Comparison of ENCODE assay signal across 1 cellular context in genomic region chr1:1426496-1426960, GRCh38.
TF ChIP-seq lines count a peak whose summit lies in the region.

No MANE protein-coding gene starts in this region.

TF ChIP-seq in GM23338, 12 proteins besides CTCF, POLR2A, EP300 and RAD21:
- TF ChIP-seq EZH2 (IDR thresholded peaks at IDR 0.05; ENCODE audit: low read depth, unreplicated experiment) (no peak), POLR2AphosphoS5 (IDR thresholded peaks at IDR 0.05; ENCODE audit: low read depth) (no peak), EZH2phosphoT487 (IDR thresholded peaks at IDR 0.05; ENCODE audit: unreplicated experiment) (no peak), STAT1 (IDR thresholded peaks at IDR 0.05; ENCODE audit: unreplicated experiment) (no peak), ZNF331 (CRISPR knock-in tag; IDR thresholded peaks at IDR 0.05; ENCODE audit: low read depth) (no peak), ZNF462 (CRISPR knock-in tag; IDR thresholded peaks at IDR 0.05) (no peak), CREB1 (CRISPR knock-in tag; IDR thresholded peaks at IDR 0.05; ENCODE audit: low read depth) (no peak), JUNB (IDR thresholded peaks at IDR 0.05; ENCODE audit: unreplicated experiment) (no peak), NANOG (IDR thresholded peaks at IDR 0.05; ENCODE audit: borderline replicate concordance) (no peak), ETS1 (IDR thresholded peaks at IDR 0.05) (no peak), ZNF114 (CRISPR knock-in tag; IDR thresholded peaks at IDR 0.05) (no peak)
- TF ChIP-seq, protein P1, sequence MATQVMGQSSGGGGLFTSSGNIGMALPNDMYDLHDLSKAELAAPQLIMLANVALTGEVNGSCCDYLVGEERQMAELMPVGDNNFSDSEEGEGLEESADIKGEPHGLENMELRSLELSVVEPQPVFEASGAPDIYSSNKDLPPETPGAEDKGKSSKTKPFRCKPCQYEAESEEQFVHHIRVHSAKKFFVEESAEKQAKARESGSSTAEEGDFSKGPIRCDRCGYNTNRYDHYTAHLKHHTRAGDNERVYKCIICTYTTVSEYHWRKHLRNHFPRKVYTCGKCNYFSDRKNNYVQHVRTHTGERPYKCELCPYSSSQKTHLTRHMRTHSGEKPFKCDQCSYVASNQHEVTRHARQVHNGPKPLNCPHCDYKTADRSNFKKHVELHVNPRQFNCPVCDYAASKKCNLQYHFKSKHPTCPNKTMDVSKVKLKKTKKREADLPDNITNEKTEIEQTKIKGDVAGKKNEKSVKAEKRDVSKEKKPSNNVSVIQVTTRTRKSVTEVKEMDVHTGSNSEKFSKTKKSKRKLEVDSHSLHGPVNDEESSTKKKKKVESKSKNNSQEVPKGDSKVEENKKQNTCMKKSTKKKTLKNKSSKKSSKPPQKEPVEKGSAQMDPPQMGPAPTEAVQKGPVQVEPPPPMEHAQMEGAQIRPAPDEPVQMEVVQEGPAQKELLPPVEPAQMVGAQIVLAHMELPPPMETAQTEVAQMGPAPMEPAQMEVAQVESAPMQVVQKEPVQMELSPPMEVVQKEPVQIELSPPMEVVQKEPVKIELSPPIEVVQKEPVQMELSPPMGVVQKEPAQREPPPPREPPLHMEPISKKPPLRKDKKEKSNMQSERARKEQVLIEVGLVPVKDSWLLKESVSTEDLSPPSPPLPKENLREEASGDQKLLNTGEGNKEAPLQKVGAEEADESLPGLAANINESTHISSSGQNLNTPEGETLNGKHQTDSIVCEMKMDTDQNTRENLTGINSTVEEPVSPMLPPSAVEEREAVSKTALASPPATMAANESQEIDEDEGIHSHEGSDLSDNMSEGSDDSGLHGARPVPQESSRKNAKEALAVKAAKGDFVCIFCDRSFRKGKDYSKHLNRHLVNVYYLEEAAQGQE (IDR thresholded peaks at IDR 0.05; ENCODE audit: unreplicated experiment), result no peak
